21 cellular contexts compared by ENCODE assay signal in genomic region chr10:3787816-3788215, GRCh38. TPM values are rescaled to one million over a fixed set of nuclear protein-coding genes. Genes with fewer than 3 reads are reported as not detected.
DNase-seq lines count a peak whose midpoint lies in the region; ATAC-seq and TF ChIP-seq lines count a peak whose summit lies in the region.
"Had no signal": no experiment of that assay in that cellular context is flagged by ENCODE, and none has a peak within 500 bp of the region (broad histone marks: within the 10 kb centered on the region; RNA-seq: fewer than 3 reads in every experiment).

No MANE protein-coding gene starts in this region.

- no peak overlapping the region for H3K14ac ChIP-seq in H9 (ENCODE audit: insufficient read depth, low read length)

- no peak overlapping the region for H2BK15ac ChIP-seq in H9 (ENCODE audit: low read depth, low read length)

- no peak overlapping the region for H3K4ac ChIP-seq in H9 (ENCODE audit: low read depth, low read length)

- H3K27ac Mint-ChIP-seq in T-helper 1 cell treated with Interleukin-12 subunit alpha and Interleukin-12 subunit beta and Interleukin-4 antibody, amounts not matched to agents 30 μg/mL and 1 μg/mL, for 36 hours: no peak overlapping the region
- H3K27ac Mint-ChIP-seq in H9: no peak overlapping the region; a peak in 2 of 7 replicates
- peak overlapping the region; percentile 16 for H3K27ac Mint-ChIP-seq in neural progenitor cell
- H3K27ac Mint-ChIP-seq: activated naive CD4-positive, alpha-beta T cell treated with anti-CD3 and anti-CD28 coated beads for 36 hours; CD8-positive, alpha-beta T cell had no signal

- H3K27ac ChIP-seq in H9 (ENCODE audit: insufficient read length, low read depth, low read length) (no peak overlapping the region), colonic mucosa (no peak overlapping the region), neural progenitor cell (no peak overlapping the region)

- peaks cover 17% of the 10 kb centered on the region for H3F3A ChIP-seq in neural progenitor cell (ENCODE audit: low read depth)

- no peaks in the 10 kb centered on the region for H4K20me1 ChIP-seq in H9 (ENCODE audit: control insufficient read depth, insufficient read depth, insufficient read length)
- peaks cover 13% of the 10 kb centered on the region for H4K20me1 ChIP-seq in neural progenitor cell (ENCODE audit: low read depth)

- no peak overlapping the region for H3T11ph ChIP-seq in H9 (ENCODE audit: low read length)

- H2AFZ ChIP-seq in H9 (ENCODE audit: low read length) (no peak overlapping the region), neural progenitor cell (replicated peaks) (no peak overlapping the region)

- no peak overlapping the region for H2BK20ac ChIP-seq in H9 (ENCODE audit: low read depth, low read length, poor library complexity, severe bottlenecking)

- H3K79me1 ChIP-seq in H9 (ENCODE audit: insufficient read depth, low read depth, low read length, poor library complexity, severe bottlenecking): peaks cover 2% of the 10 kb centered on the region

- H4K5ac ChIP-seq in H9 (ENCODE audit: insufficient read length, low read depth, low read length): no peak overlapping the region

- H3K36me3 ChIP-seq in colonic mucosa: no peaks in the 10 kb centered on the region
- H3K36me3 ChIP-seq in neural progenitor cell: no peaks in the 10 kb centered on the region
- H3K36me3 ChIP-seq in HAP-1 (replicated peaks): peaks cover 4% of the 10 kb centered on the region
- H3K36me3 ChIP-seq: pancreas, transverse colon had no signal

- peaks cover 21% of the 10 kb centered on the region for H3K4me1 Mint-ChIP-seq in T-helper 1 cell treated with Interleukin-12 subunit alpha and Interleukin-12 subunit beta and Interleukin-4 antibody, amounts not matched to agents 30 μg/mL and 1 μg/mL, for 36 hours (ENCODE audit: low read depth)
- peaks cover 27 to 32% of the 10 kb centered on the region in 2 experiments for H3K4me1 Mint-ChIP-seq in H9
- peaks cover 23% of the 10 kb centered on the region for H3K4me1 Mint-ChIP-seq in neural progenitor cell

- no peak overlapping the region for H2BK120ac ChIP-seq in H9 (ENCODE audit: low read depth, low read length, poor library complexity, severe bottlenecking)

- no peak for DNase-seq in T-helper 1 cell
- DNase-seq in H9: peak; percentile 17
- peak; percentile 20 for DNase-seq in colonic mucosa
- DNase-seq in neural progenitor cell (ENCODE audit: low spot score): no peak
- DNase-seq in HAP-1 (ENCODE audit: low spot score in 2 of 2): no peak
- no peak for DNase-seq in inferior parietal cortex (ENCODE audit: extremely low spot score)
- DNase-seq: activated CD8-positive, alpha-beta memory T cell treated with anti-CD3 and anti-CD28 coated beads, Interleukin-2, amount 50 U/mL, for 48 hours; activated naive CD4-positive, alpha-beta T cell treated with anti-CD3 and anti-CD28 coated beads for 36 hours; CD8-positive, alpha-beta T cell; effector CD8-positive, alpha-beta T cell; hippocampal formation; kidney glomerular epithelial cell; NCI-H1105; NCI-H2171; pancreas; SW 1271; transverse colon; WERI-Rb-1 had no signal

- H3K79me2 ChIP-seq in H9 (ENCODE audit: insufficient read depth, low read length): peaks cover 14% of the 10 kb centered on the region; the same call in 1 of the 2 replicates
- peaks cover 20% of the 10 kb centered on the region for H3K79me2 ChIP-seq in neural progenitor cell (ENCODE audit: low read depth)

- no CpG with 5 or more reads among the region's 9 CpGs for WGBS in H9 (ENCODE audit: extremely low coverage, insufficient read length, low lambda C conversion rate)

- H3K9ac ChIP-seq in H9 (ENCODE audit: extremely low read depth, insufficient read length, low read length): no peak overlapping the region
- no peak overlapping the region for H3K9ac ChIP-seq in colonic mucosa (ENCODE audit: low read depth in 2 of 2, low read length in 2 of 2)
- no peak overlapping the region for H3K9ac ChIP-seq in neural progenitor cell

- no peak overlapping the region for H4K91ac ChIP-seq in H9 (ENCODE audit: insufficient read length, low read depth, low read length)

- peaks cover 17% of the 10 kb centered on the region for H3K9me3 Mint-ChIP-seq in T-helper 1 cell treated with Interleukin-12 subunit alpha and Interleukin-12 subunit beta and Interleukin-4 antibody, amounts not matched to agents 30 μg/mL and 1 μg/mL, for 36 hours
- H3K9me3 Mint-ChIP-seq in H9 (peaks cover 5 to 11% of the 10 kb centered on the region in 2 experiments; a peak in 4 of 5 replicates), neural progenitor cell (peaks cover 19% of the 10 kb centered on the region)

- no peak overlapping the region for H3K23ac ChIP-seq in H9 (ENCODE audit: insufficient read length, low read depth, low read length)

- ATAC-seq in HG03135 (IDR thresholded peaks at IDR 0.05; ENCODE audit: unreplicated experiment): no peak
- ATAC-seq: CD8-positive, alpha-beta T cell; pancreas had no signal

- H4K8ac ChIP-seq in H9 (replicated peaks; ENCODE audit: insufficient read length, low read depth, low read length): no peak overlapping the region

- no peak overlapping the region for H3K4me3 ChIP-seq in colonic mucosa
- H3K4me3 ChIP-seq in neural progenitor cell: no peak overlapping the region
- H3K4me3 ChIP-seq in HAP-1: no peak overlapping the region
- H3K4me3 ChIP-seq: pancreas, skin epidermis, transverse colon had no signal

- H3K4me2 ChIP-seq in H9 (ENCODE audit: insufficient read depth, insufficient read length, low read length) (no peak overlapping the region), neural progenitor cell (no peak overlapping the region)

- intact Hi-C loops in colonic mucosa (cut with DNase I): loop anchor here (10.0 kb wide), 1 partner anchor 277 kb away; no protein-coding TSS in a partner anchor

- H3K27me3 ChIP-seq in H9 (ENCODE audit: insufficient read depth, low read length): no peaks in the 10 kb centered on the region
- no peaks in the 10 kb centered on the region for H3K27me3 ChIP-seq in colonic mucosa
- peaks cover 18% of the 10 kb centered on the region for H3K27me3 ChIP-seq in neural progenitor cell
- H3K27me3 ChIP-seq in HAP-1 (ENCODE audit: low read depth): no peaks in the 10 kb centered on the region
- H3K27me3 ChIP-seq: pancreas, transverse colon had no signal

- H3K4me1 ChIP-seq in H9 (ENCODE audit: insufficient read depth, low read length) (peaks cover 3% of the 10 kb centered on the region; the same call in 1 of the 2 replicates), colonic mucosa (no peaks in the 10 kb centered on the region), neural progenitor cell (peaks cover 11% of the 10 kb centered on the region), HAP-1 (peaks cover 12% of the 10 kb centered on the region)

- peaks cover 18% of the 10 kb centered on the region for H3K23me2 ChIP-seq in H9 (ENCODE audit: insufficient read length, low read depth, low read length, poor library complexity, severe bottlenecking)

- no peak overlapping the region for H2BK12ac ChIP-seq in H9 (ENCODE audit: insufficient read length, low read depth, low read length)

- H3K56ac ChIP-seq in H9 (ENCODE audit: insufficient read length, low read depth, low read length): no peak overlapping the region

- in situ Hi-C loops in HAP-1 (cut with MboI; ENCODE audit: low sequenced_read_pairs): loop anchor here (25.0 kb wide), 1 partner anchor 601 kb away; no protein-coding TSS in a partner anchor

- no peak overlapping the region for H2AK5ac ChIP-seq in H9 (ENCODE audit: insufficient read length, low read length)

- no peak overlapping the region for H3K18ac ChIP-seq in H9 (ENCODE audit: insufficient read length, low read depth, low read length)

- H3K9me3 ChIP-seq in H9 (ENCODE audit: control insufficient read depth, low read depth, low read length) (no peaks in the 10 kb centered on the region), colonic mucosa (no peaks in the 10 kb centered on the region), neural progenitor cell (ENCODE audit: low read depth) (no peaks in the 10 kb centered on the region), HAP-1 (no peaks in the 10 kb centered on the region; the same call in 1 of the 2 replicates)
- H3K9me3 ChIP-seq: pancreas had no signal

- no peak overlapping the region for H2BK5ac ChIP-seq in H9 (ENCODE audit: insufficient read length, low read length)

- TF ChIP-seq CTCF in H9 (conservative IDR thresholded peaks at IDR 0.05) (no peak), colonic mucosa (IDR thresholded peaks at IDR 0.05) (no peak), neural progenitor cell (IDR thresholded peaks at IDR 0.05) (no peak)

- peaks cover 4% of the 10 kb centered on the region for H3K27me3 Mint-ChIP-seq in T-helper 1 cell treated with Interleukin-12 subunit alpha and Interleukin-12 subunit beta and Interleukin-4 antibody, amounts not matched to agents 30 μg/mL and 1 μg/mL, for 36 hours (ENCODE audit: low read depth)
- H3K27me3 Mint-ChIP-seq in H9 (ENCODE audit: low read depth): peaks cover 4% of the 10 kb centered on the region; the same call in 1 of the 2 replicates
- peaks cover 12% of the 10 kb centered on the region for H3K27me3 Mint-ChIP-seq in neural progenitor cell (ENCODE audit: insufficient read depth, low read depth)

- H3K4me3 Mint-ChIP-seq in T-helper 1 cell treated with Interleukin-12 subunit alpha and Interleukin-12 subunit beta and Interleukin-4 antibody, amounts not matched to agents 30 μg/mL and 1 μg/mL, for 36 hours: peak overlapping the region; percentile 9
- H3K4me3 Mint-ChIP-seq in H9 (peak overlapping the region in 1 of 2 experiments; percentile 5; a peak in 1 of 5 replicates), neural progenitor cell (no peak overlapping the region)
- H3K4me3 Mint-ChIP-seq: activated naive CD4-positive, alpha-beta T cell treated with anti-CD3 and anti-CD28 coated beads for 36 hours; CD8-positive, alpha-beta T cell had no signal

- peaks cover 31% of the 10 kb centered on the region for H3K36me3 Mint-ChIP-seq in T-helper 1 cell treated with Interleukin-12 subunit alpha and Interleukin-12 subunit beta and Interleukin-4 antibody, amounts not matched to agents 30 μg/mL and 1 μg/mL, for 36 hours (ENCODE audit: low read depth)
- peaks cover 0 to 18% (median 12%) of the 10 kb centered on the region in 3 experiments; a peak in 5 of 7 replicates for H3K36me3 Mint-ChIP-seq in H9 (ENCODE audit: insufficient read depth in 1 of 3, low read depth in 3 of 3)
- peaks cover 2% of the 10 kb centered on the region for H3K36me3 Mint-ChIP-seq in neural progenitor cell

RNA-seq across cellular contexts. Expression of gene KLF6, which starts 2.8 kb away (rescaled TPM):
- total RNA-seq in H9 (2021) (19.3 and 20.9 TPM in 2 replicates), colonic mucosa (100 to 1,000 TPM; 106 to 299 TPM), neural progenitor cell (ENCODE audit: low replicate concordance) (8.7 and 11.9 TPM in 2 replicates)

Comparison
In these comparisons a context has a peak if more than half of its experiments do, and no peak if none do; other contexts are left out.
1. DNase-seq: peak in H9 (single experiment) and colonic mucosa (single experiment); none in T-helper 1 cell (0 of 5), neural progenitor cell (single experiment), HAP-1 (0 of 2) and inferior parietal cortex (single experiment).